ENCODE assay signal across 7 cellular contexts in the genomic region with DNA sequence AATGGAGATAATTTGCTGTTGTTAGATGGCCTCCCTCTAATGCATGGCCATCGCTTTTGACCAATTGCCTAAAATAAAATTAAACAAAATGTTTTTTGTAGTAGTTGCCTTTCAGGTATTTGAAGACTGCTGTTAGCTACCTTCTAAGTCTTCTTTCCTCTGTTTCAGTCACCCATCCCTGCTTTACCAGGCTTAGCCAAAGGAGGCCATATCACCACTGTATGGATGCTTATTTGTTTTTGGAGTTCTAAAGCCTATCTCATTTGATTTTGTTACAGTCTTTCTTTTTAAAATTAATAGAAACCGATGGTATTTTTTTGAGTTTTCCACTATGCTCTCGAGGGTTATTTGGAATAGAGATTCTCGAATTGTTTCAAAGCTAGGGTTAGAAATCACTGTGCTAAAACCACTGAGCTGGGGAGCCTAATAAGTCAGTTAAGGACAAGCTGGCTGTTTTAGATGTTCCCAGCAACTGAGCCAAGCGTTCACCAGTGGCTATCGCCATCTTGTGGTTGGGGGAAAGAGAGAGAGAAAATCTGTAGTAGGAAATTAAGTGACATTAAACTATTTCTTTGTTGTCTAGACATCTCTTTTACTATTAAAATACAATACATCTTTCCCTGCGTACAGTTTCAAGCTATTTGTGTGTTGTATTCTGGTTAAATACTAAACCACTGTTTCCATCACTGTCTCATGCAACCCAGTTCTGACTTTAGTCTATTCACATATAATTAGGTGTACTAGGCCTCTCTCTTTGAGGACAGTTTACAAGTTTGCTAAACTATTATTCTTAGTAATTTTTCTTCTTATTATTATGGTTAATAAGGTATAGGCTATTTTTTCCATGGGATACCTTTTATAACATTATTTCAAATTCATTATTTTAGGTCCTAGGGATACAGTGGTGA. TPM values are rescaled to one million over a fixed set of nuclear protein-coding genes. Genes with fewer than 3 reads are reported as not detected.
A peak's percentile ranks its signal among the peaks of the same experiment; 100 is the strongest.
DNase-seq lines count a peak whose midpoint lies in the region; ATAC-seq and TF ChIP-seq lines count a peak whose summit lies in the region.

No MANE protein-coding gene starts in this region.

- H3K36me3 ChIP-seq in left lung: no peaks in the 10 kb centered on the region

- intact Hi-C loops in left lung (cut with DNase I): loop anchor here in 1 of 2 donors (10.0 kb wide), 1 partner anchor 112 kb away; no protein-coding TSS in a partner anchor

- DNase-seq in DMS53 treated with DMSO at 0.1 percent for 48 hours (lab: John Stamatoyannopoulos, UW; ENCODE audit: unreplicated experiment) (peak; percentile 16), NCI-H69 (lab: John Stamatoyannopoulos, UW) (peak; percentile 72), caudate nucleus (lab: John Stamatoyannopoulos, UW) (peak in 43 of 61 donors; percentile 2 to 73 (median 17)), left lung (no peak)

- H3K27ac ChIP-seq in caudate nucleus (ENCODE audit: low read depth, low read length) (no peak overlapping the region), left lung (no peak overlapping the region)

- no peaks in the 10 kb centered on the region for H3K9me3 ChIP-seq in left lung

- H3K4me3 ChIP-seq in left lung: no peak overlapping the region

- H3K4me1 ChIP-seq in left lung: no peaks in the 10 kb centered on the region

- ATAC-seq in GM21423 (IDR thresholded peaks at IDR 0.05; ENCODE audit: unreplicated experiment) (peak; percentile 46), left lung (peak; percentile 78), HG03039 (IDR thresholded peaks at IDR 0.05; ENCODE audit: unreplicated experiment) (no peak), GM19455 (IDR thresholded peaks at IDR 0.05; ENCODE audit: unreplicated experiment) (no peak)

- H3K27me3 ChIP-seq in left lung: no peaks in the 10 kb centered on the region

- peak in 1 of 2 donors; percentile 48 for TF ChIP-seq CTCF in left lung (IDR thresholded peaks at IDR 0.05)

RNA-seq across cellular contexts. Expression of gene GPR158, which starts 52.2 kb away (rescaled TPM):
- total RNA-seq in left lung: under 1 TPM; 0.05 to 0.09 TPM

Comparison
In these comparisons a context has a peak if more than half of its experiments do, and no peak if none do; other contexts are left out.
1. DNase-seq: peak in DMS53 treated with DMSO at 0.1 percent for 48 hours (single experiment), NCI-H69 (single experiment) and caudate nucleus (43 of 61); none in left lung (0 of 2).
2. ATAC-seq: peak in GM21423 (single experiment) and left lung (single experiment); none in HG03039 (single experiment) and GM19455 (single experiment).